ENCODE assay signal across 11 cellular contexts in genomic region chr3:52408466-52408865, GRCh38. TPM values are rescaled to one million over a fixed set of nuclear protein-coding genes. Genes with fewer than 3 reads are reported as not detected.
DNase-seq lines count a peak whose midpoint lies in the region; ATAC-seq, FAIRE-seq and TF ChIP-seq lines count a peak whose summit lies in the region.
"Had no signal": no experiment of that assay in that cellular context is flagged by ENCODE, and none has a peak within 500 bp of the region (broad histone marks: within the 10 kb centered on the region; RNA-seq: fewer than 3 reads in every experiment).

No MANE protein-coding gene starts in this region.

- no peaks in the 10 kb centered on the region for H4K20me1 ChIP-seq in keratinocyte (ENCODE audit: control insufficient read depth, extremely low read depth, insufficient read depth, low read length)

- no peaks in the 10 kb centered on the region for H3K27me3 Mint-ChIP-seq in activated CD4-positive, alpha-beta T cell treated with anti-CD3 and anti-CD28 coated beads, Interleukin-2, amount 10 ng/mL, durations not matched to agents 7 days and 5 days
- no peaks in the 10 kb centered on the region for H3K27me3 Mint-ChIP-seq in activated T-helper 17 cell treated with anti-CD3 and anti-CD28 coated beads, Interleukin-2, amount 50 U/mL, for 72 hours
- no peaks in the 10 kb centered on the region for H3K27me3 Mint-ChIP-seq in stimulated activated naive CD8-positive, alpha-beta T cell treated with anti-CD3 and anti-CD28 coated beads, Interleukin-15, amount 100 ng/mL, for 72 hours

- H3K36me3 ChIP-seq in keratinocyte (ENCODE audit: control insufficient read depth in 2 of 2, extremely low read depth in 1 of 2, insufficient read depth in 2 of 2, low read length in 2 of 2) (peaks cover 16 to 38% of the 10 kb centered on the region in 2 experiments), HAP-1 (replicated peaks) (peaks cover 44% of the 10 kb centered on the region)

- dilution Hi-C loops in keratinocyte (cut with MboI; ENCODE audit: extremely low pct_ligation_motif_present, low sequenced_read_pairs): no loop called here

- peak overlapping the region; percentile 95 for H3K4me2 ChIP-seq in keratinocyte (ENCODE audit: control insufficient read depth, extremely low read depth, insufficient read depth, low read depth, low read length)

- DNase-seq in activated CD4-positive, alpha-beta T cell treated with anti-CD3 and anti-CD28 coated beads, Interleukin-2, amount 10 ng/mL, durations not matched to agents 7 days and 5 days: no peak
- DNase-seq in activated CD4-positive, alpha-beta T cell treated with anti-CD3 and anti-CD28 coated beads, Interleukin-2, amount 50 U/mL, for 4 hours: no peak
- no peak for DNase-seq in keratinocyte (ENCODE audit: low read depth, low spot score)
- DNase-seq in stimulated activated naive CD8-positive, alpha-beta T cell treated with anti-CD3 and anti-CD28 coated beads, Interleukin-15, amount 100 ng/mL, for 72 hours: no peak
- DNase-seq in inferior parietal cortex (ENCODE audit: extremely low spot score): no peak
- DNase-seq in NCI-H446 (lab: John Stamatoyannopoulos, UW): no peak
- no peak for DNase-seq in HAP-1 (ENCODE audit: low spot score in 2 of 2)
- DNase-seq: left cardiac atrium, NCI-H1105 treated with DMSO at 0.1 percent for 48 hours had no signal

- H3K9me3 Mint-ChIP-seq in activated CD4-positive, alpha-beta T cell treated with anti-CD3 and anti-CD28 coated beads, Interleukin-2, amount 10 ng/mL, durations not matched to agents 7 days and 5 days: no peaks in the 10 kb centered on the region
- no peaks in the 10 kb centered on the region for H3K9me3 Mint-ChIP-seq in activated T-helper 17 cell treated with anti-CD3 and anti-CD28 coated beads, Interleukin-2, amount 50 U/mL, for 72 hours
- no peaks in the 10 kb centered on the region for H3K9me3 Mint-ChIP-seq in stimulated activated naive CD8-positive, alpha-beta T cell treated with anti-CD3 and anti-CD28 coated beads, Interleukin-15, amount 100 ng/mL, for 72 hours

- peaks cover 75% of the 10 kb centered on the region for H3K4me1 ChIP-seq in keratinocyte (ENCODE audit: control insufficient read depth, extremely low read depth, insufficient read depth, low read length)
- H3K4me1 ChIP-seq in HAP-1: peaks cover 3% of the 10 kb centered on the region

- peaks cover 42% of the 10 kb centered on the region for H3K4me1 Mint-ChIP-seq in activated CD4-positive, alpha-beta T cell treated with anti-CD3 and anti-CD28 coated beads, Interleukin-2, amount 10 ng/mL, durations not matched to agents 7 days and 5 days
- peaks cover 21% of the 10 kb centered on the region for H3K4me1 Mint-ChIP-seq in activated T-helper 17 cell treated with anti-CD3 and anti-CD28 coated beads, Interleukin-2, amount 50 U/mL, for 72 hours
- H3K4me1 Mint-ChIP-seq in stimulated activated naive CD8-positive, alpha-beta T cell treated with anti-CD3 and anti-CD28 coated beads, Interleukin-15, amount 100 ng/mL, for 72 hours: peaks cover 50% of the 10 kb centered on the region

- H3K36me3 Mint-ChIP-seq in activated CD4-positive, alpha-beta T cell treated with anti-CD3 and anti-CD28 coated beads, Interleukin-2, amount 10 ng/mL, durations not matched to agents 7 days and 5 days (ENCODE audit: low read depth): peaks cover 23% of the 10 kb centered on the region
- peaks cover 53% of the 10 kb centered on the region for H3K36me3 Mint-ChIP-seq in activated T-helper 17 cell treated with anti-CD3 and anti-CD28 coated beads, Interleukin-2, amount 50 U/mL, for 72 hours (ENCODE audit: low read depth)

- peak overlapping the region; percentile 83 to 95 (median 95) for H3K4me3 ChIP-seq in keratinocyte (ENCODE audit: control insufficient read depth in 2 of 3, extremely low read depth in 1 of 3, insufficient read depth in 2 of 3, low read depth in 1 of 3, low read length in 3 of 3)
- no peak overlapping the region; the same call in 1 of the 2 replicates for H3K4me3 ChIP-seq in HAP-1
- H3K4me3 ChIP-seq: body of pancreas had no signal

- no peak for TF ChIP-seq CTCF in keratinocyte (optimal IDR thresholded peaks at IDR 0.05 in 1 of 3, IDR thresholded peaks at IDR 0.05 in 1 of 3, conservative IDR thresholded peaks at IDR 0.05 in 1 of 3; ENCODE audit: extremely low read depth in 1 of 3, insufficient read depth in 2 of 3, low read length in 3 of 3)

- H3K9ac ChIP-seq in keratinocyte (ENCODE audit: control insufficient read depth, extremely low read depth, insufficient read depth, low read length): peak overlapping the region; percentile 96

- ATAC-seq in activated T-helper 17 cell treated with anti-CD3 and anti-CD28 coated beads, Interleukin-2, amount 50 U/mL, for 72 hours (replicated peaks): no peak
- ATAC-seq in stimulated activated naive CD8-positive, alpha-beta T cell treated with anti-CD3 and anti-CD28 coated beads, Interleukin-15, amount 100 ng/mL, for 72 hours: no peak
- ATAC-seq: body of pancreas, left cardiac atrium had no signal

- H3K79me2 ChIP-seq in keratinocyte (ENCODE audit: control insufficient read depth, insufficient read depth, low read length): peaks cover 35% of the 10 kb centered on the region

- H3K27me3 ChIP-seq in keratinocyte (ENCODE audit: control insufficient read depth, extremely low read depth, insufficient read depth, low read length): no peaks in the 10 kb centered on the region
- H3K27me3 ChIP-seq in HAP-1 (ENCODE audit: low read depth): no peaks in the 10 kb centered on the region
- H3K27me3 ChIP-seq: body of pancreas had no signal

- in situ Hi-C loops in HAP-1 (cut with MboI; ENCODE audit: low sequenced_read_pairs): no loop called here

- H2AFZ ChIP-seq in keratinocyte (ENCODE audit: control insufficient read depth, low read length): no peak overlapping the region

- H3K4me3 Mint-ChIP-seq in activated CD4-positive, alpha-beta T cell treated with anti-CD3 and anti-CD28 coated beads, Interleukin-2, amount 10 ng/mL, durations not matched to agents 7 days and 5 days: peak overlapping the region; percentile 93
- H3K4me3 Mint-ChIP-seq in activated T-helper 17 cell treated with anti-CD3 and anti-CD28 coated beads, Interleukin-2, amount 50 U/mL, for 72 hours: peak overlapping the region; percentile 95
- peak overlapping the region; percentile 93 to 97 for H3K4me3 Mint-ChIP-seq in stimulated activated naive CD8-positive, alpha-beta T cell treated with anti-CD3 and anti-CD28 coated beads, Interleukin-15, amount 100 ng/mL, for 72 hours

- H3K27ac ChIP-seq in keratinocyte (ENCODE audit: control insufficient read depth, insufficient read depth, low read length): peak overlapping the region; percentile 91

- H3K9me3 ChIP-seq in keratinocyte (ENCODE audit: control insufficient read depth, low read depth, low read length) (no peaks in the 10 kb centered on the region), HAP-1 (no peaks in the 10 kb centered on the region)
- H3K9me3 ChIP-seq: body of pancreas had no signal

- peak overlapping the region; percentile 93 for H3K27ac Mint-ChIP-seq in activated CD4-positive, alpha-beta T cell treated with anti-CD3 and anti-CD28 coated beads, Interleukin-2, amount 10 ng/mL, durations not matched to agents 7 days and 5 days
- peak overlapping the region; percentile 68 for H3K27ac Mint-ChIP-seq in activated T-helper 17 cell treated with anti-CD3 and anti-CD28 coated beads, Interleukin-2, amount 50 U/mL, for 72 hours
- peak overlapping the region; percentile 43 to 92 for H3K27ac Mint-ChIP-seq in stimulated activated naive CD8-positive, alpha-beta T cell treated with anti-CD3 and anti-CD28 coated beads, Interleukin-15, amount 100 ng/mL, for 72 hours

- CTCF ChIA-PET in activated CD4-positive, alpha-beta T cell treated with anti-CD3 and anti-CD28 coated beads, Interleukin-2, amount 10 ng/mL, durations not matched to agents 7 days and 5 days (lab: Charles Lee): interaction anchor here (0.6 kb wide), 1 partner anchor 69 kb away, joined by 3 read pairs; no protein-coding TSS in a partner anchor

- FAIRE-seq in keratinocyte (lab: Jason Lieb, UNC): no peak

- H3K9me1 ChIP-seq in keratinocyte (ENCODE audit: control insufficient read depth, extremely low read depth, insufficient read depth, low read length): no peaks in the 10 kb centered on the region

- POLR2A ChIA-PET in activated CD4-positive, alpha-beta T cell treated with anti-CD3 and anti-CD28 coated beads, Interleukin-2, amount 10 ng/mL, durations not matched to agents 7 days and 5 days (lab: Charles Lee): no interaction called here

RNA-seq across cellular contexts. Expression of gene BAP1, which starts 1.3 kb away (rescaled TPM):
- total RNA-seq in activated CD4-positive, alpha-beta T cell treated with anti-CD3 and anti-CD28 coated beads, Interleukin-2, amount 10 ng/mL, durations not matched to agents 7 days and 5 days: 100 to 1,000 TPM; 102 to 104 TPM
- 100 to 1,000 TPM in 1 of 2 donors, 10 to 100 TPM in 1; 96.7 to 106 TPM for total RNA-seq in activated T-helper 17 cell treated with anti-CD3 and anti-CD28 coated beads, Interleukin-2, amount 50 U/mL, for 72 hours
- 97.8 to 119 TPM (median 100 TPM) in 3 replicates for polyA plus RNA-seq in keratinocyte
- polyA plus RNA-seq in keratinocyte (2011; ENCODE audit: low read depth): 25.5 TPM
- polyA plus RNA-seq in keratinocyte (2011; cell fraction: cytosol; rRNA removed): 79.5 and 100 TPM in 2 replicates
- polyA plus RNA-seq in keratinocyte (2011; cell fraction: nucleus; rRNA removed): 203 and 211 TPM in 2 replicates
- polyA plus RNA-seq in keratinocyte (2012; ENCODE audit: low replicate concordance): 60.8 and 101 TPM in 2 replicates
- 131 to 185 TPM (median 135 TPM) in 3 replicates for polyA minus RNA-seq in keratinocyte
- polyA minus RNA-seq in keratinocyte (2011; cell fraction: cytosol; rRNA and poly(A)+ RNA removed): 138 TPM
- polyA minus RNA-seq in keratinocyte (2011; cell fraction: nucleus; rRNA and poly(A)+ RNA removed): 84.5 and 90.7 TPM in 2 replicates

RNA-seq across cellular contexts. Expression of gene PHF7, which starts 2.0 kb away (rescaled TPM):
- 10 to 100 TPM; 14.0 to 16.5 TPM for total RNA-seq in activated CD4-positive, alpha-beta T cell treated with anti-CD3 and anti-CD28 coated beads, Interleukin-2, amount 10 ng/mL, durations not matched to agents 7 days and 5 days
- total RNA-seq in activated T-helper 17 cell treated with anti-CD3 and anti-CD28 coated beads, Interleukin-2, amount 50 U/mL, for 72 hours: 10 to 100 TPM; 16.7 to 22.5 TPM
- polyA plus RNA-seq in keratinocyte: 9.3 to 10.3 TPM (median 9.3 TPM) in 3 replicates
- polyA plus RNA-seq in keratinocyte (2011; ENCODE audit: low read depth): 8.4 TPM
- 6.9 and 7.8 TPM in 2 replicates for polyA plus RNA-seq in keratinocyte (2011; cell fraction: cytosol; rRNA removed)
- polyA plus RNA-seq in keratinocyte (2011; cell fraction: nucleus; rRNA removed): 19.7 and 21.2 TPM in 2 replicates
- 5.4 and 6.1 TPM in 2 replicates for polyA plus RNA-seq in keratinocyte (2012; ENCODE audit: low replicate concordance)
- polyA minus RNA-seq in keratinocyte: 1.9 to 9.8 TPM (median 8.3 TPM) in 3 replicates
- polyA minus RNA-seq in keratinocyte (2011; cell fraction: cytosol; rRNA and poly(A)+ RNA removed): 7.9 TPM
- 4.6 and 7.3 TPM in 2 replicates for polyA minus RNA-seq in keratinocyte (2011; cell fraction: nucleus; rRNA and poly(A)+ RNA removed)

RNA-seq across cellular contexts. Expression of gene SEMA3G, which starts 36.4 kb away (rescaled TPM):
- under 1 TPM in 1 of 2 experiments, not detected in 1; 0.15 TPM for total RNA-seq in activated CD4-positive, alpha-beta T cell treated with anti-CD3 and anti-CD28 coated beads, Interleukin-2, amount 10 ng/mL, durations not matched to agents 7 days and 5 days
- total RNA-seq in activated T-helper 17 cell treated with anti-CD3 and anti-CD28 coated beads, Interleukin-2, amount 50 U/mL, for 72 hours: under 1 TPM; 0.08 to 0.82 TPM
- polyA plus RNA-seq in keratinocyte: 0.03 to 0.14 TPM (median 0.07 TPM) in 3 replicates
- polyA plus RNA-seq in keratinocyte (2011; ENCODE audit: low read depth): 0.07 TPM
- 0.01 and 0.05 TPM in 2 replicates for polyA plus RNA-seq in keratinocyte (2011; cell fraction: cytosol; rRNA removed)
- 0.05 and 0.07 TPM in 2 replicates for polyA plus RNA-seq in keratinocyte (2011; cell fraction: nucleus; rRNA removed)
- 0.07 and 0.10 TPM in 2 replicates for polyA plus RNA-seq in keratinocyte (2012; ENCODE audit: low replicate concordance)
- 0.03 TPM in 1 of 3 replicates, not detected in the others for polyA minus RNA-seq in keratinocyte
- not detected for polyA minus RNA-seq in keratinocyte (2011; cell fraction: cytosol; rRNA and poly(A)+ RNA removed)
- polyA minus RNA-seq in keratinocyte (2011; cell fraction: nucleus; rRNA and poly(A)+ RNA removed): 0.23 TPM in 1 of 2 replicates, not detected in the other

RNA-seq across cellular contexts. Expression of gene TNNC1, which starts 45.4 kb away (rescaled TPM):
- 1 to 10 TPM; 1.5 to 2.1 TPM for total RNA-seq in activated CD4-positive, alpha-beta T cell treated with anti-CD3 and anti-CD28 coated beads, Interleukin-2, amount 10 ng/mL, durations not matched to agents 7 days and 5 days
- 1 to 10 TPM; 2.0 to 6.5 TPM for total RNA-seq in activated T-helper 17 cell treated with anti-CD3 and anti-CD28 coated beads, Interleukin-2, amount 50 U/mL, for 72 hours
- polyA plus RNA-seq in keratinocyte: 0.22 to 0.35 TPM (median 0.33 TPM) in 3 replicates
- not detected for polyA plus RNA-seq in keratinocyte (2011; ENCODE audit: low read depth)
- 0.17 TPM in 1 of 2 replicates, not detected in the other for polyA plus RNA-seq in keratinocyte (2011; cell fraction: cytosol; rRNA removed)
- polyA plus RNA-seq in keratinocyte (2011; cell fraction: nucleus; rRNA removed): 0.20 and 0.32 TPM in 2 replicates
- not detected in 2 replicates for polyA plus RNA-seq in keratinocyte (2012; ENCODE audit: low replicate concordance)
- polyA minus RNA-seq in keratinocyte: not detected in 3 replicates
- polyA minus RNA-seq in keratinocyte (2011; cell fraction: cytosol; rRNA and poly(A)+ RNA removed): not detected
- polyA minus RNA-seq in keratinocyte (2011; cell fraction: nucleus; rRNA and poly(A)+ RNA removed): not detected in 2 replicates

RNA-seq across cellular contexts. Expression of gene NISCH, which starts 46.9 kb away (rescaled TPM):
- total RNA-seq in activated CD4-positive, alpha-beta T cell treated with anti-CD3 and anti-CD28 coated beads, Interleukin-2, amount 10 ng/mL, durations not matched to agents 7 days and 5 days: 10 to 100 TPM; 94.5 TPM
- total RNA-seq in activated T-helper 17 cell treated with anti-CD3 and anti-CD28 coated beads, Interleukin-2, amount 50 U/mL, for 72 hours: 100 to 1,000 TPM in 1 of 2 donors, 10 to 100 TPM in 1; 75.2 to 123 TPM
- 48.1 to 65.6 TPM (median 48.4 TPM) in 3 replicates for polyA plus RNA-seq in keratinocyte
- polyA plus RNA-seq in keratinocyte (2011; ENCODE audit: low read depth): 10.3 TPM
- 23.3 and 30.8 TPM in 2 replicates for polyA plus RNA-seq in keratinocyte (2011; cell fraction: cytosol; rRNA removed)
- polyA plus RNA-seq in keratinocyte (2011; cell fraction: nucleus; rRNA removed): 252 and 295 TPM in 2 replicates
- 29.3 and 43.1 TPM in 2 replicates for polyA plus RNA-seq in keratinocyte (2012; ENCODE audit: low replicate concordance)
- polyA minus RNA-seq in keratinocyte: 70.4 to 85.5 TPM (median 83.1 TPM) in 3 replicates
- 45.3 TPM for polyA minus RNA-seq in keratinocyte (2011; cell fraction: cytosol; rRNA and poly(A)+ RNA removed)
- 94.5 and 120 TPM in 2 replicates for polyA minus RNA-seq in keratinocyte (2011; cell fraction: nucleus; rRNA and poly(A)+ RNA removed)
